ENCODE assay signal across 18 cellular contexts in genomic region chr20:3532089-3532615, GRCh38.
DNase-seq lines count a peak whose midpoint lies in the region; ATAC-seq and TF ChIP-seq lines count a peak whose summit lies in the region.
"Had no signal": no experiment of that assay in that cellular context is flagged by ENCODE, and none has a peak within 500 bp of the region (broad histone marks: within the 10 kb centered on the region; RNA-seq: fewer than 3 reads in every experiment).

No MANE protein-coding gene starts in this region.

- no peaks in the 10 kb centered on the region for H3K27me3 ChIP-seq in mammary epithelial cell (ENCODE audit: insufficient read depth, low read length)
- H3K27me3 ChIP-seq: BLaER1 treated with 17β-estradiol and CSF1 and Interleukin-3, amounts not matched to agents 10 nM and 100 nM had no signal

- CTCF ChIA-PET in mammary epithelial cell (lab: Charles Lee; ENCODE audit: low non-redundant PET): no interaction called here
- CTCF ChIA-PET in MCF 10A (lab: Yijun Ruan, JAX): interaction anchor here (0.6 to 1.2 kb wide), 2 partner anchors 13 to 37 kb away, joined by 3 to 4 read pairs; no protein-coding TSS in a partner anchor

- H3K27ac ChIP-seq in mammary epithelial cell (ENCODE audit: insufficient read depth, low read depth, low read length) (peak overlapping the region; percentile 3), VCaP (peak overlapping the region; percentile 17)
- H3K27ac ChIP-seq: BLaER1 treated with 17β-estradiol and CSF1 and Interleukin-3, amounts not matched to agents 10 nM and 100 nM; HL-60 had no signal

- H3K9me3 ChIP-seq in mammary epithelial cell (replicated peaks; ENCODE audit: insufficient read depth, low read length): no peaks in the 10 kb centered on the region
- H3K9me3 ChIP-seq: HAP-1 had no signal

- TF ChIP-seq CTCF in mammary epithelial cell (conservative IDR thresholded peaks at IDR 0.05 in 1 of 2, IDR thresholded peaks at IDR 0.05 in 1 of 2; ENCODE audit: extremely low read depth in 1 of 2, insufficient read depth in 1 of 2, low read depth in 1 of 2, low read length in 2 of 2): no peak
- TF ChIP-seq CTCF in MCF 10A (IDR thresholded peaks at IDR 0.05; ENCODE audit: unreplicated experiment): no peak
- TF ChIP-seq CTCF in VCaP (conservative IDR thresholded peaks at IDR 0.05): no peak

- ATAC-seq in HG03354 (IDR thresholded peaks at IDR 0.05; ENCODE audit: poor library complexity, severe bottlenecking, unreplicated experiment): no peak
- ATAC-seq: CD8-positive, alpha-beta T cell had no signal

- no peaks in the 10 kb centered on the region for H3K4me1 ChIP-seq in mammary epithelial cell (ENCODE audit: insufficient read depth, low read length)
- H3K4me1 ChIP-seq: HAP-1 had no signal

- BruUV-seq in mammary epithelial cell (replicated peaks; lab: Mats Ljungman, UMichigan) (no TSS peak), MCF 10A (replicated peaks; lab: Mats Ljungman, UMichigan) (no TSS peak)

- H3K36me3 Mint-ChIP-seq in MCF 10A (ENCODE audit: insufficient read depth, unreplicated experiment): no peaks in the 10 kb centered on the region
- H3K36me3 Mint-ChIP-seq in activated T-cell treated with anti-CD3 and anti-CD28 coated beads, Interleukin-2, amount 50 U/mL, for 24 hours (ENCODE audit: low read depth): peaks cover 15% of the 10 kb centered on the region

- WGBS in mammary epithelial cell (ENCODE audit: low coverage, missing lambda C conversion rate): 55% methylated on average over 3 of the region's 3 CpGs

- POLR2A ChIA-PET in MCF 10A (lab: Yijun Ruan, JAX): interaction anchor here (0.8 to 1.4 kb wide), 2 partner anchors 12 to 61 kb away, joined by 3 to 6 read pairs; no protein-coding TSS in a partner anchor

- dilution Hi-C loops in mammary epithelial cell (cut with HindIII; ENCODE audit: low sequenced_read_pairs): no loop called here

- H3K4me1 Mint-ChIP-seq in MCF 10A (ENCODE audit: insufficient read depth, unreplicated experiment): peaks cover 14% of the 10 kb centered on the region
- H3K4me1 Mint-ChIP-seq in activated T-cell treated with anti-CD3 and anti-CD28 coated beads, Interleukin-2, amount 50 U/mL, for 24 hours (ENCODE audit: low read depth): peaks cover 6% of the 10 kb centered on the region
- H3K4me1 Mint-ChIP-seq: B cell had no signal

- H3K9ac ChIP-seq in mammary epithelial cell (ENCODE audit: insufficient read depth, low read length): no peak overlapping the region
- H3K9ac ChIP-seq: BLaER1 treated with 17β-estradiol and CSF1 and Interleukin-3, amounts not matched to agents 10 nM and 100 nM had no signal

- in situ Hi-C loops in mammary epithelial cell (cut with MboI; ENCODE audit: low sequenced_read_pairs in 2 of 2): no loop called here

- intact Hi-C loops in mammary epithelial cell (cut with micrococcal nuclease) (no loop called here), MCF 10A (cut with micrococcal nuclease) (no loop called here)

- H3K4me3 ChIP-seq in mammary epithelial cell (replicated peaks in 1 of 3; ENCODE audit: insufficient read depth in 1 of 3, low read depth in 2 of 3, low read length in 3 of 3): no peak overlapping the region
- H3K4me3 ChIP-seq: BLaER1 treated with 17β-estradiol and CSF1 and Interleukin-3, amounts not matched to agents 10 nM and 100 nM; HAP-1 had no signal

- no peak overlapping the region for H3K27ac Mint-ChIP-seq in MCF 10A (ENCODE audit: low read depth, unreplicated experiment)
- H3K27ac Mint-ChIP-seq in activated T-cell treated with anti-CD3 and anti-CD28 coated beads, Interleukin-2, amount 50 U/mL, for 24 hours: no peak overlapping the region
- H3K27ac Mint-ChIP-seq: B cell; CD8-positive, alpha-beta T cell had no signal

- no peaks in the 10 kb centered on the region for H3K27me3 Mint-ChIP-seq in MCF 10A (ENCODE audit: insufficient read depth, unreplicated experiment)
- H3K27me3 Mint-ChIP-seq in activated T-cell treated with anti-CD3 and anti-CD28 coated beads, Interleukin-2, amount 50 U/mL, for 24 hours: no peaks in the 10 kb centered on the region
- H3K27me3 Mint-ChIP-seq: B cell had no signal

- H3K36me3 ChIP-seq in mammary epithelial cell (ENCODE audit: insufficient read depth, low read length): no peaks in the 10 kb centered on the region
- H3K36me3 ChIP-seq: HAP-1 had no signal

- H3K79me2 ChIP-seq in mammary epithelial cell (ENCODE audit: insufficient read depth, low read length): peaks cover 44% of the 10 kb centered on the region

- DNase-seq in mammary epithelial cell (peak; percentile 49), MCF 10A (ENCODE audit: unreplicated experiment) (no peak), kidney tubule cell (ENCODE audit: low spot score) (peak; percentile 26), renal cortical epithelial cell (ENCODE audit: low read depth) (peak; percentile 50), NCI-H1417 treated with DMSO at 0.1 percent for 48 hours (lab: John Stamatoyannopoulos, UW) (no peak)
- no peak for DNase-seq in activated T-cell treated with anti-CD3 and anti-CD28 coated beads, Interleukin-2, amount 50 U/mL, for 24 hours
- DNase-seq: 8988T; Calu3; CD8-positive, alpha-beta T cell; DMS79 treated with DMSO at 0.1 percent for 48 hours; GF-D8; IMR-90 had no signal

- H3K9me3 Mint-ChIP-seq in MCF 10A (ENCODE audit: unreplicated experiment): no peaks in the 10 kb centered on the region
- H3K9me3 Mint-ChIP-seq in activated T-cell treated with anti-CD3 and anti-CD28 coated beads, Interleukin-2, amount 50 U/mL, for 24 hours: no peaks in the 10 kb centered on the region
- H3K9me3 Mint-ChIP-seq: CD8-positive, alpha-beta T cell had no signal

- no peaks in the 10 kb centered on the region for H4K20me1 ChIP-seq in mammary epithelial cell (ENCODE audit: insufficient read depth, low read length)

- H3K4me3 Mint-ChIP-seq in MCF 10A (ENCODE audit: unreplicated experiment): no peak overlapping the region
- no peak overlapping the region for H3K4me3 Mint-ChIP-seq in activated T-cell treated with anti-CD3 and anti-CD28 coated beads, Interleukin-2, amount 50 U/mL, for 24 hours
- H3K4me3 Mint-ChIP-seq: B cell; CD8-positive, alpha-beta T cell had no signal

- no peak overlapping the region for H3K4me2 ChIP-seq in mammary epithelial cell (ENCODE audit: insufficient read depth, low read depth, low read length)

- H2AFZ ChIP-seq in mammary epithelial cell (ENCODE audit: low read depth, low read length): peak overlapping the region; percentile 16

Comparison
In these comparisons a context has a peak if more than half of its experiments do, and no peak if none do; other contexts are left out.
1. DNase-seq: peak in mammary epithelial cell (single experiment), kidney tubule cell (single experiment) and renal cortical epithelial cell (single experiment); none in MCF 10A (single experiment), NCI-H1417 treated with DMSO at 0.1 percent for 48 hours (single experiment) and activated T-cell treated with anti-CD3 and anti-CD28 coated beads, Interleukin-2, amount 50 U/mL, for 24 hours (single experiment).